ENCODE assay signal across 1 cellular context in the genomic region with DNA sequence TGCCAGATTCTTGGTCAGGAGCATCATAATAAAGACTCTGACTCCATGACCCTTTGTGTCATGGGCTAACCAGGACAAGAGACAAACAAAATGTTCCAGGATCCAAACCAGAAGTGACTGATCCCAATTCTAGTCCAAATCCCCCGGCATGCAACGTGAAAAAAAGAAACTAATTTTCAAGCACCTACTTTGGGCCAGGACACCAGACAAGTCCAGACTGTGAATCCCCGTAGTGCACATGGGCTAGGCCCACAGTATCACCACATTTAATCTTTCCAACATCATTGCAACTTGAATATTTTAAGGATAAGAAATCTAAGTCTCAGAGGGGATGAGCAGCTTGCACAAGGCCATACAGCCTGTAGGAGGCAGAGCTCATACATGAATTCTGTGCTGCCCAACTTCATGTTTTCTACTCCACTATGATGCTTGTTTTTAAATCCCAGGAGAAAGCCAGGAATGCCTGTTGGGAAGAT.
TF ChIP-seq lines count a peak whose summit lies in the region.

No MANE protein-coding gene starts in this region.

TF ChIP-seq in H1, 55 proteins besides CTCF, POLR2A, EP300 and RAD21 (continued from another document):
- TF ChIP-seq EGR1 (IDR thresholded peaks at IDR 0.05; ENCODE audit: borderline replicate concordance, low read depth, low read length) (no peak), CEBPB (IDR thresholded peaks at IDR 0.05; ENCODE audit: low read depth, low read length) (no peak), SIRT6 (IDR thresholded peaks at IDR 0.05; ENCODE audit: low read length) (no peak), SIX5 (IDR thresholded peaks at IDR 0.05; ENCODE audit: low read depth, low read length) (no peak), HDAC2 (IDR thresholded peaks at IDR 0.05; ENCODE audit: borderline replicate concordance in 1 of 2, low read depth in 2 of 2, low read length in 2 of 2) (no peak), EZH2 (IDR thresholded peaks at IDR 0.05; ENCODE audit: low read depth, low read length, severe bottlenecking) (no peak), SIN3A (conservative IDR thresholded peaks at IDR 0.05 in 1 of 2, IDR thresholded peaks at IDR 0.05 in 1 of 2; ENCODE audit: low read depth in 1 of 2, low read length in 2 of 2) (no peak), SUZ12 (IDR thresholded peaks at IDR 0.05; ENCODE audit: low read length) (no peak), PHF8 (conservative IDR thresholded peaks at IDR 0.05; ENCODE audit: low read depth, low read length) (no peak), TEAD4 (IDR thresholded peaks at IDR 0.05; ENCODE audit: low read depth, low read length) (no peak), GABPA (IDR thresholded peaks at IDR 0.05; ENCODE audit: borderline replicate concordance, insufficient read depth, low read length) (no peak), RXRA (IDR thresholded peaks at IDR 0.05; ENCODE audit: insufficient read depth, low read depth, low read length) (no peak), RBBP5 (IDR thresholded peaks at IDR 0.05; ENCODE audit: borderline replicate concordance, low read depth, low read length) (no peak)
- TF ChIP-seq, protein P1, sequence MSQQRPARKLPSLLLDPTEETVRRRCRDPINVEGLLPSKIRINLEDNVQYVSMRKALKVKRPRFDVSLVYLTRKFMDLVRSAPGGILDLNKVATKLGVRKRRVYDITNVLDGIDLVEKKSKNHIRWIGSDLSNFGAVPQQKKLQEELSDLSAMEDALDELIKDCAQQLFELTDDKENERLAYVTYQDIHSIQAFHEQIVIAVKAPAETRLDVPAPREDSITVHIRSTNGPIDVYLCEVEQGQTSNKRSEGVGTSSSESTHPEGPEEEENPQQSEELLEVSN (IDR thresholded peaks at IDR 0.05), result no peak
- TF ChIP-seq, protein P2, sequence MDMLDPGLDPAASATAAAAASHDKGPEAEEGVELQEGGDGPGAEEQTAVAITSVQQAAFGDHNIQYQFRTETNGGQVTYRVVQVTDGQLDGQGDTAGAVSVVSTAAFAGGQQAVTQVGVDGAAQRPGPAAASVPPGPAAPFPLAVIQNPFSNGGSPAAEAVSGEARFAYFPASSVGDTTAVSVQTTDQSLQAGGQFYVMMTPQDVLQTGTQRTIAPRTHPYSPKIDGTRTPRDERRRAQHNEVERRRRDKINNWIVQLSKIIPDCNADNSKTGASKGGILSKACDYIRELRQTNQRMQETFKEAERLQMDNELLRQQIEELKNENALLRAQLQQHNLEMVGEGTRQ (IDR thresholded peaks at IDR 0.05; ENCODE audit: low read length), result no peak
